In the genomic region with DNA sequence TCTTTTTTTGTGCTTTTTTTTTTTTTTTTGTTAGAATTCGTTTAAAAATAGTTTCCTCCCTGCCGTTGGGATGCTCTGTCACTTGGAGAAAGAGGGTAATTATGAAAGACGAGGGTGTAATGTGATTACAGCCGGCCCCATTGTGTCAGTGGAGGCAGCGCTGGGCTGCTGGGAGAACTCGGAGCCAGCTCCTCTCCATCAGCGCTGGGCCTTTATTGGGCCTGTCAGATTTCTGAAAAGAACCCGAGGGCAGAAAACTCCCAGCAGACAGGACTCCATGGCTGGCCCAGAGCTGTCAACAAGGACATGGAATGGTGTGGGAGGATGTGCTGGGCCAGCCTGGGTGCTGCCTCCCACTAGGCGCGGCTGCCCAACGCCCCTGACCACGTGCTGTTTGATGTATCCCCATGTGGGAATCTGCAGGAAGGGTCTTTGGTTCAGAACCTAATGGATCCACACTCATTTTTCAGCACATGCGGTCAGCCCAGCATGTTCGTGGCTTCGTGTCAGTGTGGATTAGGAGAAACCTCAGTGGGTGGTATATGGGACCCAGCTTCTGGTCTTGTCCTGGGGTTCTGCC, we compare ENCODE assay signal across 37 cellular contexts.
"Had no signal": no experiment of that assay in that cellular context is flagged by ENCODE, and none has a peak within 500 bp of the region (broad histone marks: within the 10 kb centered on the region; RNA-seq: fewer than 3 reads in every experiment).

No MANE protein-coding gene starts in this region.

- H3K9me3 ChIP-seq: ascending aorta, breast epithelium, esophagus muscularis mucosa, gastrocnemius medialis had no signal

- H3K27me3 Mint-ChIP-seq: dendritic cell treated with granulocyte-macrophage colony-stimulating factor and Interleukin-4, amounts not matched to agents 40 ng/mL and 50 ng/mL, for 4 days had no signal

- H3K4me1 Mint-ChIP-seq: activated CD4-positive, alpha-beta T cell treated with anti-CD3 and anti-CD28 coated beads, Interleukin-2, amount 10 ng/mL, durations not matched to agents 24 days and 14 days; activated naive CD4-positive, alpha-beta T cell treated with anti-CD3 and anti-CD28 coated beads, Interleukin-2, amount 10 ng/mL, durations not matched to agents 7 days and 5 days; activated naive CD8-positive, alpha-beta T cell treated with anti-CD3 and anti-CD28 coated beads, Interleukin-2, amount 10 ng/mL, durations not matched to agents 7 days and 5 days; T-helper 17 cell had no signal

- H3K4me1 ChIP-seq: ascending aorta, breast epithelium, esophagus muscularis mucosa, gastrocnemius medialis had no signal

- DNase-seq: activated B cell treated with CpG ODN at 0.5 μM for 24 hours; activated CD4-positive, alpha-beta memory T cell treated with anti-CD3 and anti-CD28 coated beads for 36 hours; activated CD4-positive, alpha-beta T cell treated with anti-CD3 and anti-CD28 coated beads for 36 hours; activated CD4-positive, alpha-beta T cell treated with anti-CD3 and anti-CD28 coated beads, Interleukin-2, amount 10 ng/mL, durations not matched to agents 24 days and 14 days; activated CD4-positive, CD25-positive, alpha-beta regulatory T cell treated with anti-CD3 and anti-CD28 coated beads, Interleukin-2, amount 50 U/mL, for 72 hours; activated CD8-positive, alpha-beta memory T cell treated with anti-CD3 and anti-CD28 coated beads, Interleukin-2, amount 10 ng/mL, durations not matched to agents 7 days and 5 days; activated CD8-positive, alpha-beta memory T cell treated with anti-CD3 and anti-CD28 coated beads, Interleukin-2, amount 50 U/mL, for 4 hours; activated CD8-positive, alpha-beta T cell treated with anti-CD3 and anti-CD28 coated beads, Interleukin-2, amount 10 ng/mL, durations not matched to agents 7 days and 5 days; activated effector memory CD4-positive, alpha-beta T cell treated with anti-CD3 and anti-CD28 coated beads, Interleukin-2, amount 50 U/mL, for 16 hours; activated naive CD4-positive, alpha-beta T cell treated with anti-CD3 and anti-CD28 coated beads, Interleukin-2, amount 10 ng/mL, durations not matched to agents 7 days and 5 days; activated naive CD8-positive, alpha-beta T cell treated with anti-CD3 and anti-CD28 coated beads, Interleukin-2, amount 10 ng/mL, durations not matched to agents 7 days and 5 days; activated T-cell treated with anti-CD3 and anti-CD28 coated beads, Interleukin-2, amount 50 U/mL, for 1 hour; activated T-cell treated with anti-CD3 and anti-CD28 coated beads, Interleukin-2, amount 50 U/mL, for 48 hours; central memory CD4-positive, alpha-beta T cell; cerebellar nuclear complex; dorsolateral prefrontal cortex; effector CD4-positive, alpha-beta T cell; effector memory CD8-positive, alpha-beta T cell; erythroblast; foreskin keratinocyte; gastrocnemius medialis; glutamatergic neuron; T-helper 1 cell; T-helper 17 cell; T1000; WERI-Rb-1 had no signal

- H3K36me3 Mint-ChIP-seq: activated CD4-positive, alpha-beta memory T cell treated with anti-CD3 and anti-CD28 coated beads for 36 hours; activated CD8-positive, alpha-beta memory T cell treated with anti-CD3 and anti-CD28 coated beads, Interleukin-2, amount 10 ng/mL, durations not matched to agents 7 days and 5 days; activated naive CD4-positive, alpha-beta T cell treated with anti-CD3 and anti-CD28 coated beads, Interleukin-2, amount 10 ng/mL, durations not matched to agents 7 days and 5 days; activated naive CD4-positive, alpha-beta T cell treated with anti-CD3 and anti-CD28 coated beads, Interleukin-2, amount 50 U/mL, for 72 hours; activated naive CD8-positive, alpha-beta T cell treated with anti-CD3 and anti-CD28 coated beads, Interleukin-2, amount 10 ng/mL, durations not matched to agents 7 days and 5 days; brain had no signal

- ATAC-seq: activated CD4-positive, alpha-beta T cell treated with anti-CD3 and anti-CD28 coated beads for 36 hours; activated CD8-positive, alpha-beta memory T cell treated with anti-CD3 and anti-CD28 coated beads, Interleukin-2, amount 10 ng/mL, durations not matched to agents 7 days and 5 days; activated CD8-positive, alpha-beta T cell treated with anti-CD3 and anti-CD28 coated beads, Interleukin-2, amount 10 ng/mL, durations not matched to agents 7 days and 5 days; activated naive CD4-positive, alpha-beta T cell treated with anti-CD3 and anti-CD28 coated beads, Interleukin-2, amount 50 U/mL, for 72 hours; effector memory CD8-positive, alpha-beta T cell; foreskin keratinocyte; gastrocnemius medialis; T-helper 17 cell had no signal

- H3K27ac Mint-ChIP-seq: activated B cell treated with CpG ODN at 0.5 μM for 24 hours; activated CD4-positive, alpha-beta memory T cell treated with anti-CD3 and anti-CD28 coated beads for 36 hours; activated CD4-positive, alpha-beta T cell treated with anti-CD3 and anti-CD28 coated beads for 36 hours; activated CD4-positive, alpha-beta T cell treated with anti-CD3 and anti-CD28 coated beads, Interleukin-2, amount 10 ng/mL, durations not matched to agents 24 days and 14 days; activated CD8-positive, alpha-beta memory T cell treated with anti-CD3 and anti-CD28 coated beads, Interleukin-2, amount 10 ng/mL, durations not matched to agents 7 days and 5 days; activated CD8-positive, alpha-beta T cell treated with anti-CD3 and anti-CD28 coated beads, Interleukin-2, amount 10 ng/mL, durations not matched to agents 7 days and 5 days; activated naive CD4-positive, alpha-beta T cell treated with anti-CD3 and anti-CD28 coated beads, Interleukin-2, amount 10 ng/mL, durations not matched to agents 7 days and 5 days; activated naive CD4-positive, alpha-beta T cell treated with anti-CD3 and anti-CD28 coated beads, Interleukin-2, amount 50 U/mL, for 72 hours; activated naive CD8-positive, alpha-beta T cell treated with anti-CD3 and anti-CD28 coated beads, Interleukin-2, amount 10 ng/mL, durations not matched to agents 7 days and 5 days; activated T-helper 1 cell treated with anti-CD3 and anti-CD28 coated beads, Interleukin-12 subunit alpha, Interleukin-12 subunit beta, Interleukin-2, Interleukin-4 antibody, amounts not matched to agents 30 ng/mL and 10 ng/mL and 1 ng/mL, durations not matched to agents 14 hours and 24 hours and 36 hours; activated T-helper 2 cell treated with anti-CD3 and anti-CD28 coated beads, Interferon-gamma antibody, Interleukin-2, Interleukin-4, amounts not matched to agents 10 μg/mL and 5 μg/mL and 100 μg/mL, durations not matched to agents 14 hours and 24 hours and 36 hours; dendritic cell treated with granulocyte-macrophage colony-stimulating factor and Interleukin-4, amounts not matched to agents 40 ng/mL and 50 ng/mL, for 4 days; effector memory CD8-positive, alpha-beta T cell; T-helper 17 cell; T-helper 2 cell treated with Interferon-gamma antibody and Interleukin-4, amounts not matched to agents 5 μg/mL and 100 μg/mL, for 36 hours had no signal

- H3K27me3 ChIP-seq: ascending aorta, cardiac muscle cell, gastrocnemius medialis had no signal

- H3K36me3 ChIP-seq: ascending aorta, breast epithelium, cardiac muscle cell, esophagus muscularis mucosa, gastrocnemius medialis, WERI-Rb-1 had no signal

- H3K4me3 Mint-ChIP-seq: activated B cell treated with CpG ODN at 0.5 μM for 24 hours; activated CD4-positive, alpha-beta memory T cell treated with anti-CD3 and anti-CD28 coated beads for 36 hours; activated CD4-positive, alpha-beta T cell treated with anti-CD3 and anti-CD28 coated beads for 36 hours; activated CD4-positive, alpha-beta T cell treated with anti-CD3 and anti-CD28 coated beads, Interleukin-2, amount 10 ng/mL, durations not matched to agents 24 days and 14 days; activated CD8-positive, alpha-beta memory T cell treated with anti-CD3 and anti-CD28 coated beads, Interleukin-2, amount 10 ng/mL, durations not matched to agents 7 days and 5 days; activated CD8-positive, alpha-beta T cell treated with anti-CD3 and anti-CD28 coated beads, Interleukin-2, amount 10 ng/mL, durations not matched to agents 7 days and 5 days; activated naive CD4-positive, alpha-beta T cell treated with anti-CD3 and anti-CD28 coated beads, Interleukin-2, amount 10 ng/mL, durations not matched to agents 7 days and 5 days; activated naive CD8-positive, alpha-beta T cell treated with anti-CD3 and anti-CD28 coated beads, Interleukin-2, amount 10 ng/mL, durations not matched to agents 7 days and 5 days; activated T-helper 1 cell treated with anti-CD3 and anti-CD28 coated beads, Interleukin-12 subunit alpha, Interleukin-12 subunit beta, Interleukin-2, Interleukin-4 antibody, amounts not matched to agents 30 ng/mL and 10 ng/mL and 1 ng/mL, durations not matched to agents 14 hours and 24 hours and 36 hours; brain; dendritic cell treated with granulocyte-macrophage colony-stimulating factor and Interleukin-4, amounts not matched to agents 40 ng/mL and 50 ng/mL, for 4 days; effector memory CD8-positive, alpha-beta T cell; T-helper 17 cell; T-helper 2 cell treated with Interferon-gamma antibody and Interleukin-4, amounts not matched to agents 5 μg/mL and 100 μg/mL, for 36 hours had no signal

- H3K9me3 Mint-ChIP-seq: activated B cell treated with CpG ODN at 0.5 μM for 24 hours; activated CD4-positive, alpha-beta memory T cell treated with anti-CD3 and anti-CD28 coated beads for 36 hours; activated CD4-positive, alpha-beta T cell treated with anti-CD3 and anti-CD28 coated beads, Interleukin-2, amount 10 ng/mL, durations not matched to agents 24 days and 14 days; activated naive CD4-positive, alpha-beta T cell treated with anti-CD3 and anti-CD28 coated beads, Interleukin-2, amount 10 ng/mL, durations not matched to agents 7 days and 5 days; activated naive CD4-positive, alpha-beta T cell treated with anti-CD3 and anti-CD28 coated beads, Interleukin-2, amount 50 U/mL, for 72 hours; activated naive CD8-positive, alpha-beta T cell treated with anti-CD3 and anti-CD28 coated beads, Interleukin-2, amount 10 ng/mL, durations not matched to agents 7 days and 5 days; activated T-helper 1 cell treated with anti-CD3 and anti-CD28 coated beads, Interleukin-12 subunit alpha, Interleukin-12 subunit beta, Interleukin-2, Interleukin-4 antibody, amounts not matched to agents 30 ng/mL and 10 ng/mL and 1 ng/mL, durations not matched to agents 14 hours and 24 hours and 36 hours; activated T-helper 2 cell treated with anti-CD3 and anti-CD28 coated beads, Interferon-gamma antibody, Interleukin-2, Interleukin-4, amounts not matched to agents 10 μg/mL and 5 μg/mL and 100 μg/mL, durations not matched to agents 14 hours and 24 hours and 36 hours; dendritic cell treated with granulocyte-macrophage colony-stimulating factor and Interleukin-4, amounts not matched to agents 40 ng/mL and 50 ng/mL, for 4 days; effector memory CD8-positive, alpha-beta T cell; T-helper 2 cell treated with Interferon-gamma antibody and Interleukin-4, amounts not matched to agents 5 μg/mL and 100 μg/mL, for 36 hours had no signal

- H3K27ac ChIP-seq: ascending aorta, breast epithelium, cardiac muscle cell, coronary artery, esophagus muscularis mucosa, foreskin keratinocyte, gastrocnemius medialis, WERI-Rb-1 had no signal

- H3K4me3 ChIP-seq: ascending aorta, breast epithelium, cardiac muscle cell, coronary artery, dorsolateral prefrontal cortex, esophagus muscularis mucosa, gastrocnemius medialis had no signal
